ENCODE assay signal across 8 cellular contexts in the genomic region with DNA sequence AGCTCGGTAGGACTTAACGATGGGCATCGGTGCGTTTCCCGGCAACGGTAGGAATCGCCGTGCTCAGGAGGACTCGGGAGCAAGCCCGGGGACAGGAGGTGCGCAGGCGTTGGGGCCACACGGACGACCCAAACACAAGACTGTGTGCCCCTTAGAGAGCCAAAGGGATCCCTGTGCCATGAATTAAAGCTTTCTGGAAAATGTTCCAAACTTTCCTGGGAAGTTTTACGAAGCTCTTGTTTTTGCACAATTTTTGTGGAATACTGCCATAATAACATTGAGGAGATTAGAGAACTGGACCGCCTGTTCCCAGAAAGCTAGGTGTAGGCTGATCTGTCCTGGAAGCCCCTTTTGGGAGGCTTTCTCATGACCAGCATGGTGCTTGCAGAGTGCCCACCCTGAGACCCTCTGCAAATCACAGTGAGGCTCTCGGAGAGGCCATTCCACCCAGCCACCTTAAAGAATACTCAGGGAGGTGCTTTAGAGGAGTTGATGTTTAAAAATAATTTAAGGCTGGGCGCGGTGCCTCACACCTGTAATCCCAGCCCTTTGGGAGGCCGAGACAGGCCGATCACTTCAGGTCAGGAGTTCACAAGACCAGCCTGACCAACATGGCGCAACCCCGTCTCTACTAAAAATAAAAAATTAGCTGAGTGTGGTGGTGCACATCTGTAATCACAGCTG. TPM values are rescaled to one million over a fixed set of nuclear protein-coding genes. Genes with fewer than 3 reads are reported as not detected.
DNase-seq lines count a peak whose midpoint lies in the region; ATAC-seq and TF ChIP-seq lines count a peak whose summit lies in the region.

No MANE protein-coding gene starts in this region.

- H3K4me3 ChIP-seq in Loucy (ENCODE audit: low read length, poor library complexity, severe bottlenecking) (peak overlapping the region; percentile 83), body of pancreas (peak overlapping the region; percentile 23 to 27), right lobe of liver (peak overlapping the region; percentile 58 to 85 (median 67))

- H3K4me1 ChIP-seq in Loucy (ENCODE audit: insufficient read depth, low read length, poor library complexity, severe bottlenecking) (peaks cover 28% of the 10 kb centered on the region), body of pancreas (peaks cover 61% of the 10 kb centered on the region), right lobe of liver (peaks cover 0 to 43% (median 17%) of the 10 kb centered on the region in 4 donors)

- TF ChIP-seq POLR2A in body of pancreas (IDR thresholded peaks at IDR 0.05) (no peak), right lobe of liver (IDR thresholded peaks at IDR 0.05) (no peak)

- 20 to 45% methylated on average over 12 to 23 of the region's 23 CpGs for WGBS in body of pancreas, 2 donors
- 10% methylated on average over 19 of the region's 23 CpGs for WGBS in right lobe of liver (ENCODE audit: insufficient coverage, low coverage, low lambda C conversion rate, missing lambda C conversion rate)

- ATAC-seq in body of pancreas (peak; percentile 1), right lobe of liver (peak; percentile 22 to 43 (median 30))

- H3K9me3 ChIP-seq in Loucy (ENCODE audit: insufficient read depth, low read depth, low read length): no peaks in the 10 kb centered on the region
- no peaks in the 10 kb centered on the region for H3K9me3 ChIP-seq in body of pancreas
- no peaks in the 10 kb centered on the region for H3K9me3 ChIP-seq in right lobe of liver

- CTCF ChIA-PET in Calu3 (lab: Charles Lee): interaction anchor here (1.0 to 1.9 kb wide), 7 partner anchors 25 to 346 kb away, joined by 3 to 10 read pairs (median 3); partner anchors contain the start of genes GTF3C1 and KATNIP

- H3K36me3 Mint-ChIP-seq in Calu3 (ENCODE audit: insufficient read depth, unreplicated experiment) (peaks cover 15% of the 10 kb centered on the region), type B pancreatic cell (no peaks in the 10 kb centered on the region)

- DNase-seq in Calu3 (no peak), body of pancreas (peak in 1 of 4 donors; percentile 59), right lobe of liver (peak in 1 of 3 donors; percentile 61), type B pancreatic cell (ENCODE audit: extremely low spot score, unreplicated experiment) (no peak), NCI-H1694 treated with DMSO at 0.1 percent for 48 hours (lab: John Stamatoyannopoulos, UW) (no peak), mesenteric fat pad (ENCODE audit: low spot score) (no peak), NCI-H2107 (lab: John Stamatoyannopoulos, UW) (no peak)

- H3K27ac Mint-ChIP-seq in Calu3 (ENCODE audit: unreplicated experiment): peak overlapping the region; percentile 83
- H3K27ac Mint-ChIP-seq in type B pancreatic cell: peak overlapping the region; percentile 99

- peak overlapping the region; percentile 94 to 99 (median 97) for H3K27ac ChIP-seq in body of pancreas
- peak overlapping the region; percentile 95 to 97 (median 96) for H3K27ac ChIP-seq in right lobe of liver

- BruUV-seq in Calu3 (replicated peaks; lab: Mats Ljungman, UMichigan): no TSS peak

- H3F3A ChIP-seq in Loucy (ENCODE audit: low read depth): no peaks in the 10 kb centered on the region

- H2AFZ ChIP-seq in Loucy (ENCODE audit: low read length): peak overlapping the region; percentile 59

- no peaks in the 10 kb centered on the region for H3K9me2 ChIP-seq in Loucy (replicated peaks; ENCODE audit: low read depth, low read length)

- H3K27me3 ChIP-seq in Loucy (ENCODE audit: insufficient read depth, low read length, poor library complexity, severe bottlenecking) (no peaks in the 10 kb centered on the region), body of pancreas (no peaks in the 10 kb centered on the region), right lobe of liver (no peaks in the 10 kb centered on the region)

- peak overlapping the region; percentile 95 for H3K4me2 ChIP-seq in Loucy (ENCODE audit: low read depth, low read length, poor library complexity, severe bottlenecking)

- H3K4me1 Mint-ChIP-seq in Calu3 (ENCODE audit: low read depth, unreplicated experiment) (peaks cover 8% of the 10 kb centered on the region), type B pancreatic cell (ENCODE audit: unreplicated experiment) (peaks cover 12% of the 10 kb centered on the region)

- peak overlapping the region; percentile 98 for H3K9ac ChIP-seq in Loucy (ENCODE audit: low read depth, low read length, poor library complexity, severe bottlenecking)

- H3K36me3 ChIP-seq in Loucy (ENCODE audit: insufficient read depth, low read length) (no peaks in the 10 kb centered on the region), body of pancreas (replicated peaks in 1 of 2; ENCODE audit: insufficient read depth in 1 of 2, low read depth in 2 of 2) (no peaks in the 10 kb centered on the region), right lobe of liver (no peaks in the 10 kb centered on the region)

- H4K20me1 ChIP-seq in Loucy (ENCODE audit: insufficient read depth, low read length, poor library complexity, severe bottlenecking): no peaks in the 10 kb centered on the region

- no peak for TF ChIP-seq CTCF in Calu3 (IDR thresholded peaks at IDR 0.05; ENCODE audit: unreplicated experiment)
- TF ChIP-seq CTCF in Loucy (conservative IDR thresholded peaks at IDR 0.05; ENCODE audit: low read length): no peak
- no peak for TF ChIP-seq CTCF in body of pancreas (IDR thresholded peaks at IDR 0.05)
- TF ChIP-seq CTCF in right lobe of liver (IDR thresholded peaks at IDR 0.05): no peak
- no peak for TF ChIP-seq CTCF in type B pancreatic cell (conservative IDR thresholded peaks at IDR 0.05)

- intact Hi-C loops in Calu3 (cut with micrococcal nuclease; ENCODE audit: unreplicated experiment): loop anchor here (1.0 kb wide), 1 partner anchor 8 kb away; no protein-coding TSS in a partner anchor
- intact Hi-C loops in body of pancreas (cut with DNase I): no loop called here
- intact Hi-C loops in right lobe of liver (cut with DNase I): no loop called here

- H3K9me3 Mint-ChIP-seq in Calu3 (ENCODE audit: low read depth, unreplicated experiment): no peaks in the 10 kb centered on the region
- no peaks in the 10 kb centered on the region for H3K9me3 Mint-ChIP-seq in type B pancreatic cell

- peaks cover 22% of the 10 kb centered on the region for H3K79me2 ChIP-seq in Loucy (ENCODE audit: insufficient read depth, low read length)

- H3K4me3 Mint-ChIP-seq in Calu3 (ENCODE audit: low read depth, unreplicated experiment) (peak overlapping the region; percentile 77), type B pancreatic cell (peak overlapping the region; percentile 100)

- H3K27me3 Mint-ChIP-seq in Calu3 (ENCODE audit: unreplicated experiment): no peaks in the 10 kb centered on the region
- no peaks in the 10 kb centered on the region for H3K27me3 Mint-ChIP-seq in type B pancreatic cell

RNA-seq across cellular contexts. Expression of gene KDM8, which starts 1.0 kb away (rescaled TPM):
- total RNA-seq in Calu3 (2022): 8.4 and 10.2 TPM in 2 replicates
- 10 to 100 TPM in 1 of 2 donors, 1 to 10 TPM in 1; 6.0 to 18.5 TPM for total RNA-seq in body of pancreas
- total RNA-seq in right lobe of liver: 100 to 1,000 TPM in 1 of 6 experiments, 10 to 100 TPM in 5; 11.2 to 153 (median 66.7) TPM
- 6.3 and 11.1 TPM in 2 replicates for total RNA-seq in type B pancreatic cell (ENCODE audit: low replicate concordance)
- 3.5 TPM for total RNA-seq in mesenteric fat pad

Comparison
In these comparisons a context has a peak if more than half of its experiments do, and no peak if none do; other contexts are left out.
1. H3K4me3 ChIP-seq: peak in every context shown above with its lines; median percentile 83 in Loucy; 67 in right lobe of liver; 25 in body of pancreas.